Comparison of ENCODE assay signal across 21 cellular contexts in the genomic region with DNA sequence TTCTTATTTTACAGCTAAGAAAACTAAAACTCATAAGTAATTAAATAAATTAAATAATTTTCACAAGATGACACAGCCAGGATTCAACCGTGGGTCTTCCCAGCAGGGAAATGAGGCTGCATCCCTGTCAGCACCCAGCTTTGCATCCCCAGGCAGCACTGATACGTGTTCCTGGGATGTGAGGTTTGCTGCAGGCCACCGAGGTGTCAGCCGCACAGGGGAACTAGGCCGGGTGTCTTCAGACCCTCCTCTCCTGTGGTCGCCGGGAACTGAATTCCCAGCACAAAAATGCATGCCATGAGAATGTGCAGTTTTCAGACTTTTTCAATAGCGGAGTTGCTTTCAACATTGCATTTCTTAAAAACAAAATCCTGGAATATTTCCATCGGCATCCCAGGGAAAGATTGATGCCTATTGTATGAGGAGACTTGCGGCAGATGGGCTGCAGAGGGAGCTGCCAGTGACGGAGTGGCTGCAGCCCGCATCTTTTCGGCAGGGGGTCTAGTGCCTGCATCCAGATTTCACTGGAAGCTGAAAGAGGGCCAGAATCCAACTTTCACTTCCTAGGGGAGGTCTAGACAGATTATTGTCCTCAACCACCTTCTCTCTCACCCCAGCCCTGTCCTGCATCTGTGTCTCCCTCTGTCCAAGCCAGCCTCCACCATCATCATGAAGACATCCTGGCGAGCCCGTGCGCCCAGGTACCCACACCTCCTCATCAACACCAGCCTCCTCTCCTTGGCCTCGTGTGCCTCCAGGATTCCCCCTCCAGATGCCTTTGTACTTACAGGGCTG. TPM values are rescaled to one million over a fixed set of nuclear protein-coding genes. Genes with fewer than 3 reads are reported as not detected.
"Had no signal": no experiment of that assay in that cellular context is flagged by ENCODE, and none has a peak within 500 bp of the region (broad histone marks: within the 10 kb centered on the region; RNA-seq: fewer than 3 reads in every experiment).

No MANE protein-coding gene starts in this region.

- H3K9me3 ChIP-seq: esophagus muscularis mucosa, psoas muscle, testis, upper lobe of right lung had no signal

- H3K4me1 ChIP-seq: psoas muscle, testis, upper lobe of right lung had no signal

- H3K27me3 ChIP-seq: testis had no signal

- FAIRE-seq: colon, islet of Langerhans had no signal

- H3K27ac ChIP-seq: cardiac muscle cell, esophagus muscularis mucosa, psoas muscle, testis, upper lobe of right lung had no signal

- H3K36me3 ChIP-seq: cardiac muscle cell, esophagus muscularis mucosa, upper lobe of right lung had no signal

- DNase-seq: activated CD4-positive, alpha-beta T cell treated with anti-CD3 and anti-CD28 coated beads for 1 hour; activated CD4-positive, alpha-beta T cell treated with anti-CD3 and anti-CD28 coated beads, Interleukin-2, amount 50 U/mL, for 48 hours; activated naive CD4-positive, alpha-beta T cell treated with anti-CD3 and anti-CD28 coated beads for 36 hours; activated naive CD8-positive, alpha-beta T cell treated with anti-CD3 and anti-CD28 coated beads, Interleukin-2, amount 50 U/mL, for 24 hours; mesenchymal stem cell; occipital lobe; stimulated activated CD4-positive, alpha-beta T cell treated with anti-CD3 and anti-CD28 coated beads, Interleukin-1b, Interleukin-23, amount 100 ng/mL, for 48 hours; stimulated activated naive CD8-positive, alpha-beta T cell treated with anti-CD3 and anti-CD28 coated beads, Interleukin-15, amount 100 ng/mL, for 72 hours; T-helper 1 cell; T1000; testis; upper lobe of right lung had no signal

- H3K4me3 ChIP-seq: cardiac muscle cell, esophagus muscularis mucosa, psoas muscle, testis, upper lobe of right lung had no signal

- ATAC-seq: activated naive CD8-positive, alpha-beta T cell treated with anti-CD3 and anti-CD28 coated beads, Interleukin-2, amount 50 U/mL, for 24 hours; activated T-helper 17 cell treated with anti-CD3 and anti-CD28 coated beads, Interleukin-2, amount 50 U/mL, for 72 hours; left lobe of liver; natural killer cell treated with Interleukin-12 subunit alpha and Interleukin-12 subunit beta and Interleukin-15 and Interleukin-18, amount 100 ng/mL, for 72 hours; psoas muscle; sciatic nerve; stimulated activated naive CD8-positive, alpha-beta T cell treated with anti-CD3 and anti-CD28 coated beads, Interleukin-15, amount 100 ng/mL, for 72 hours; upper lobe of right lung had no signal

RNA-seq across cellular contexts. Expression of a gene that starts 12.6 kb away (rescaled TPM):
- total RNA-seq: activated naive CD4-positive, alpha-beta T cell treated with anti-CD3 and anti-CD28 coated beads for 36 hours; activated T-helper 17 cell treated with anti-CD3 and anti-CD28 coated beads, Interleukin-2, amount 50 U/mL, for 72 hours; cardiac muscle cell; left lobe of liver; natural killer cell treated with Interleukin-12 subunit alpha and Interleukin-12 subunit beta and Interleukin-15 and Interleukin-18, amount 100 ng/mL, for 72 hours; psoas muscle; sciatic nerve; upper lobe of right lung had no signal
- polyA plus RNA-seq: cardiac muscle cell, psoas muscle had no signal
